16 cellular contexts compared by ENCODE assay signal in genomic region chr3:4001976-4002375, GRCh38.
DNase-seq lines count a peak whose midpoint lies in the region; ATAC-seq and TF ChIP-seq lines count a peak whose summit lies in the region.
"Had no signal": no experiment of that assay in that cellular context is flagged by ENCODE, and none has a peak within 500 bp of the region (broad histone marks: within the 10 kb centered on the region; RNA-seq: fewer than 3 reads in every experiment).

No MANE protein-coding gene starts in this region.

- H3K9me3 Mint-ChIP-seq in glutamatergic neuron (ENCODE audit: unreplicated experiment) (peaks cover 7% of the 10 kb centered on the region), nephron progenitor cell (peaks cover 3% of the 10 kb centered on the region), progenitor cell of endocrine pancreas (ENCODE audit: low read depth) (peaks cover 7% of the 10 kb centered on the region), chondrocyte (ENCODE audit: low read depth) (peaks cover under 1% of the 10 kb centered on the region)
- H3K9me3 Mint-ChIP-seq: CD4-positive, alpha-beta T cell had no signal

- H3K27me3 Mint-ChIP-seq in glutamatergic neuron (ENCODE audit: unreplicated experiment) (peaks cover 6% of the 10 kb centered on the region), nephron progenitor cell (ENCODE audit: low read depth, poor library complexity) (no peaks in the 10 kb centered on the region), progenitor cell of endocrine pancreas (no peaks in the 10 kb centered on the region), chondrocyte (ENCODE audit: low read depth) (no peaks in the 10 kb centered on the region)
- H3K27me3 Mint-ChIP-seq: CD4-positive, alpha-beta T cell had no signal

- peaks cover 4% of the 10 kb centered on the region for H3K36me3 Mint-ChIP-seq in glutamatergic neuron (ENCODE audit: unreplicated experiment)
- no peaks in the 10 kb centered on the region for H3K36me3 Mint-ChIP-seq in nephron progenitor cell (ENCODE audit: low read depth)
- peaks cover 4% of the 10 kb centered on the region for H3K36me3 Mint-ChIP-seq in progenitor cell of endocrine pancreas (ENCODE audit: insufficient read depth)
- H3K36me3 Mint-ChIP-seq in chondrocyte (ENCODE audit: low read depth): no peaks in the 10 kb centered on the region

- TF ChIP-seq CTCF in glutamatergic neuron (IDR thresholded peaks at IDR 0.05; ENCODE audit: partially characterized antibody, unreplicated experiment) (no peak), nephron progenitor cell (IDR thresholded peaks at IDR 0.05) (no peak), progenitor cell of endocrine pancreas (IDR thresholded peaks at IDR 0.05; ENCODE audit: unreplicated experiment) (no peak), chondrocyte (IDR thresholded peaks at IDR 0.05) (no peak)

- ATAC-seq in HG02973 (IDR thresholded peaks at IDR 0.05; ENCODE audit: unreplicated experiment): no peak
- ATAC-seq: A549, HCT116 had no signal

- H3K4me3 Mint-ChIP-seq in glutamatergic neuron (ENCODE audit: unreplicated experiment): peak overlapping the region; percentile 39
- H3K4me3 Mint-ChIP-seq in nephron progenitor cell: peak overlapping the region; percentile 5
- peak overlapping the region; percentile 6 for H3K4me3 Mint-ChIP-seq in progenitor cell of endocrine pancreas (ENCODE audit: low read depth)
- H3K4me3 Mint-ChIP-seq in chondrocyte (ENCODE audit: unreplicated experiment): no peak overlapping the region
- H3K4me3 Mint-ChIP-seq: CD4-positive, alpha-beta T cell; HFFc6 had no signal

- H3K4me1 Mint-ChIP-seq in glutamatergic neuron (ENCODE audit: low read depth, unreplicated experiment) (peaks cover 17% of the 10 kb centered on the region), nephron progenitor cell (peaks cover 15% of the 10 kb centered on the region), progenitor cell of endocrine pancreas (ENCODE audit: low read depth) (peaks cover 41% of the 10 kb centered on the region), chondrocyte (ENCODE audit: low read depth) (no peaks in the 10 kb centered on the region)

- DNase-seq in NCI-H69 (lab: John Stamatoyannopoulos, UW) (peak; percentile 35), glutamatergic neuron (no peak), nephron progenitor cell (no peak), progenitor cell of endocrine pancreas (ENCODE audit: low spot score, unreplicated experiment) (no peak), chondrocyte (ENCODE audit: low spot score) (no peak), ecto neural progenitor cell (ENCODE audit: low spot score) (no peak), NCI-H2171 treated with DMSO at 0.1 percent for 48 hours (lab: John Stamatoyannopoulos, UW) (no peak)
- DNase-seq: AML-193; Caco-2; CD4-positive, alpha-beta T cell; GOT3; H7; HFFc6 had no signal

- H3K27ac Mint-ChIP-seq in glutamatergic neuron (ENCODE audit: unreplicated experiment): peak overlapping the region; percentile 60
- peak overlapping the region; percentile 40 for H3K27ac Mint-ChIP-seq in nephron progenitor cell
- peak overlapping the region; percentile 79 for H3K27ac Mint-ChIP-seq in progenitor cell of endocrine pancreas
- H3K27ac Mint-ChIP-seq in chondrocyte (ENCODE audit: unreplicated experiment): no peak overlapping the region
- H3K27ac Mint-ChIP-seq: CD4-positive, alpha-beta T cell; HFFc6 had no signal
